8 cellular contexts compared by ENCODE assay signal in the genomic region with DNA sequence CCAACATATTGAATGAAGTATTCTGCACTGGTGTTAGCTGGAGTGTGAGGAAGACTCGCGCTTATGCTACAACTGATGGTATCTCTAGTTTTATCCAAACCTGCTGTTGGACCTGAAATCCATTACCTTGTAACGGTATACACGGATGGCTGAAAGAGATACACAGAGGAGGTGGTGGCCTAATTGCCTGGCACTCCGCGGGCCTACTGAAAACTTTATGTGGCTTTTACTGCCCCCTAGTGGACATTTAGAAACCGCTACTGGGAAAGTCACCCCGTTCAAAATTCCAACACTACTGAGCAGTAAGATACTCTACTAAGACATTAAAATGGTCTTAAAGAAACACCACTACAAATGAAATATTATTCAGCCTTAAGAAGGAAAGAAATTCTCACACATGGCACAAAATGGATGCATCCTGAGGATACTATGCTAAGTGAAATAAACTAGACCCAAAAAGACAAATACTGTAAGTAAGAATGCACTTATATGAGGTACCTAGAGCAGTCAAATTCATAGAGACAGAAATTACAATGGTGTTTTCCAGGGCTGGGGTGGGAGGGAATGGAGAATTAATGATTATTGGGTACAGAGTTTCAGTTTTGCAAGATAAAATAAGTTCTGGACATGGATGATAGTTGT.
DNase-seq lines count a peak whose midpoint lies in the region; ATAC-seq and TF ChIP-seq lines count a peak whose summit lies in the region.

No MANE protein-coding gene starts in this region.

- H3K27me3 Mint-ChIP-seq in neural progenitor cell (ENCODE audit: insufficient read depth, low read depth), result peaks cover 8% of the 10 kb centered on the region

- H3K27me3 ChIP-seq in neural progenitor cell (peaks cover 43% of the 10 kb centered on the region), upper lobe of right lung (no peaks in the 10 kb centered on the region)

- H3K4me3 Mint-ChIP-seq in neural progenitor cell, result no peak overlapping the region

- no peak overlapping the region for H3K27ac Mint-ChIP-seq in neural progenitor cell

- H3K27ac ChIP-seq in neural progenitor cell, result no peak overlapping the region
- H3K27ac ChIP-seq in upper lobe of right lung, result no peak overlapping the region

- H3K36me3 Mint-ChIP-seq in neural progenitor cell, result no peaks in the 10 kb centered on the region

- no peaks in the 10 kb centered on the region for H3F3A ChIP-seq in neural progenitor cell (ENCODE audit: low read depth)

- TF ChIP-seq CTCF in neural progenitor cell (IDR thresholded peaks at IDR 0.05), result peak; percentile 93
- peak; percentile 88 for TF ChIP-seq CTCF in upper lobe of right lung (IDR thresholded peaks at IDR 0.05)

- peak; percentile 77 for DNase-seq in DMS79 treated with DMSO at 0.1 percent for 48 hours (lab: John Stamatoyannopoulos, UW)
- DNase-seq in NCI-H748 treated with DMSO at 0.1 percent for 48 hours (lab: John Stamatoyannopoulos, UW), result peak; percentile 66
- peak; percentile 26 for DNase-seq in activated T-cell treated with anti-CD3 and anti-CD28 coated beads for 24 hours (ENCODE audit: low read depth)
- DNase-seq in fibroblast of peridontal ligament (ENCODE audit: extremely low read depth), result peak; percentile 89
- DNase-seq in neural progenitor cell (ENCODE audit: low spot score), result peak; percentile 91
- DNase-seq in upper lobe of right lung, result no peak

- intact Hi-C loops in upper lobe of right lung (cut with DNase I), result loop anchor here (5.0 kb wide), 2 partner anchors 225 to 305 kb away; no protein-coding TSS in a partner anchor

- H3K9me3 ChIP-seq in neural progenitor cell (ENCODE audit: low read depth), result no peaks in the 10 kb centered on the region
- no peaks in the 10 kb centered on the region for H3K9me3 ChIP-seq in upper lobe of right lung

- no peaks in the 10 kb centered on the region for H3K9me3 Mint-ChIP-seq in neural progenitor cell

- H3K36me3 ChIP-seq in neural progenitor cell, result no peaks in the 10 kb centered on the region
- H3K36me3 ChIP-seq in upper lobe of right lung, result peaks cover 8% of the 10 kb centered on the region

- peaks cover under 1% of the 10 kb centered on the region for H3K4me1 Mint-ChIP-seq in neural progenitor cell

- ATAC-seq in HG03460 (IDR thresholded peaks at IDR 0.05; ENCODE audit: unreplicated experiment) (peak; percentile 54), upper lobe of right lung (peak; percentile 88), HG03342 (IDR thresholded peaks at IDR 0.05; ENCODE audit: unreplicated experiment) (no peak)

- no peaks in the 10 kb centered on the region for H3K4me1 ChIP-seq in neural progenitor cell
- H3K4me1 ChIP-seq in upper lobe of right lung, result peaks cover under 1% of the 10 kb centered on the region

- H2AFZ ChIP-seq in neural progenitor cell (replicated peaks), result no peak overlapping the region

- no peaks in the 10 kb centered on the region for H4K20me1 ChIP-seq in neural progenitor cell (ENCODE audit: low read depth)

- H3K4me3 ChIP-seq in neural progenitor cell (no peak overlapping the region), upper lobe of right lung (no peak overlapping the region)

- H3K79me2 ChIP-seq in neural progenitor cell (ENCODE audit: low read depth), result no peaks in the 10 kb centered on the region

- no peak overlapping the region for H3K9ac ChIP-seq in neural progenitor cell

- no peak overlapping the region for H3K4me2 ChIP-seq in neural progenitor cell
